Comparison of ENCODE assay signal across 9 cellular contexts in the genomic region with DNA sequence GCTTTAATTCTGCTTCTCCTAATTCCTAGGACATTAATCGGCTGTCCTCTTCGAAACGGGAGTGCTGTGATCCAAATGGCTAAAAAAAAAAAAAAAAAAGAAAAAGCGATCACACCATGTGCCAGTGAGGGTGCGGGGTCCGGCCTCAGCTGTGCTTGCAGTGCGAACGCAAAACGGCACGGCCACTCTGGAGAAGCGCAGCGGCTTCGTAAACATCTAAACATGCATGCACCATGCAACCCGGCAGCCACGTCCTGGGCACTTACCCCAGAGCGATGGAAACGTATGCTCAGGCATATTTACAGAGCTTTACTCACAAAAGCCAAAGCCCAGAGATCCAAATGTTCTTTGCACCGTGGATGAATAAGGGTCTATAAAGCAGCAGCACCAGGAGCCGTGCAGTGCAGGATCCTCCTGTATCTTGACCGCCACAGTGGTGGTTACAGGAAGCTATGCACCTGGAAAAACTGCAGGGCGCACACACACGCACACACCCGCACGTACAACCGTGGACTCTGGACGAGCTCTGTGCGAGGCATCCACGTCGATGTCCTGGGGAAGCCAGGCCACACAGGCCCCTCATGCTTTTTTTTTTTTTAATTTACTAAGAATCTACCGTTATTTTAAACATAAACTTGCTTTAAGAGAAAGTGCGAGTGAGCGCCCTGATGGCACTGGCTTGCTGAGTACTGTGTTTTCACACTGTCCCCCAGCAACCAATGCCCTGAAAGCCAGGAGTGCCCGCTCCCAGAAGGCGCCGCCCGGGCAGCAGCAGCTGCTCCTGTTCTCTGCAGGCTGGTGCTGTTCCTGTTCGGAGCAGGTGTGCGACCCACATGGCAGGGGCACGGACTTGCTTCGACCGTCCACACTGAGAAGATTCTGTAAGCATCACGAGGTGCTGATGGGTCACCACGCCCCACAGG. TPM values are rescaled to one million over a fixed set of nuclear protein-coding genes. Genes with fewer than 3 reads are reported as not detected.
"Had no signal": no experiment of that assay in that cellular context is flagged by ENCODE, and none has a peak within 500 bp of the region (broad histone marks: within the 10 kb centered on the region; RNA-seq: fewer than 3 reads in every experiment).

No MANE protein-coding gene starts in this region.

- H3K4me3 ChIP-seq: left lung had no signal

- H3K36me3 Mint-ChIP-seq: natural killer cell treated with Interleukin-12 subunit alpha and Interleukin-12 subunit beta and Interleukin-15 and Interleukin-18, amount 100 ng/mL, for 72 hours had no signal

- H3K9me3 Mint-ChIP-seq: activated T-helper 17 cell treated with anti-CD3 and anti-CD28 coated beads, Interleukin-2, amount 50 U/mL, for 72 hours; natural killer cell treated with Interleukin-12 subunit alpha and Interleukin-12 subunit beta and Interleukin-15 and Interleukin-18, amount 100 ng/mL, for 72 hours had no signal

- ATAC-seq: activated T-helper 17 cell treated with anti-CD3 and anti-CD28 coated beads, Interleukin-2, amount 50 U/mL, for 72 hours; left lung; natural killer cell treated with Interleukin-12 subunit alpha and Interleukin-12 subunit beta and Interleukin-15 and Interleukin-18, amount 100 ng/mL, for 72 hours; stimulated activated effector memory CD8-positive, alpha-beta T cell treated with anti-CD3 and anti-CD28 coated beads, Interleukin-12 subunit alpha, Interleukin-12 subunit beta, amount 100 ng/mL, for 72 hours had no signal

- H3K27ac ChIP-seq: left lung had no signal

- H3K27me3 ChIP-seq: left lung had no signal

- H3K9me3 ChIP-seq: left lung had no signal

- DNase-seq: activated CD4-positive, CD25-positive, alpha-beta regulatory T cell treated with anti-CD3 and anti-CD28 coated beads, Interleukin-2, amount 50 U/mL, for 72 hours; activated naive CD4-positive, alpha-beta T cell treated with anti-CD3 and anti-CD28 coated beads for 36 hours; islet precursor cell had no signal

- H3K27ac Mint-ChIP-seq: activated naive CD4-positive, alpha-beta T cell treated with anti-CD3 and anti-CD28 coated beads for 36 hours; activated T-helper 17 cell treated with anti-CD3 and anti-CD28 coated beads, Interleukin-2, amount 50 U/mL, for 72 hours; natural killer cell treated with Interleukin-12 subunit alpha and Interleukin-12 subunit beta and Interleukin-15 and Interleukin-18, amount 100 ng/mL, for 72 hours; stimulated activated effector memory CD8-positive, alpha-beta T cell treated with anti-CD3 and anti-CD28 coated beads, Interleukin-12 subunit alpha, Interleukin-12 subunit beta, amount 100 ng/mL, for 72 hours had no signal

- H3K27me3 Mint-ChIP-seq: activated T-helper 17 cell treated with anti-CD3 and anti-CD28 coated beads, Interleukin-2, amount 50 U/mL, for 72 hours; natural killer cell treated with Interleukin-12 subunit alpha and Interleukin-12 subunit beta and Interleukin-15 and Interleukin-18, amount 100 ng/mL, for 72 hours had no signal

- H3K4me1 ChIP-seq: left lung had no signal

- H3K4me3 Mint-ChIP-seq: activated naive CD4-positive, alpha-beta T cell treated with anti-CD3 and anti-CD28 coated beads for 36 hours; activated T-helper 17 cell treated with anti-CD3 and anti-CD28 coated beads, Interleukin-2, amount 50 U/mL, for 72 hours; natural killer cell treated with Interleukin-12 subunit alpha and Interleukin-12 subunit beta and Interleukin-15 and Interleukin-18, amount 100 ng/mL, for 72 hours; stimulated activated effector memory CD8-positive, alpha-beta T cell treated with anti-CD3 and anti-CD28 coated beads, Interleukin-12 subunit alpha, Interleukin-12 subunit beta, amount 100 ng/mL, for 72 hours had no signal

RNA-seq across cellular contexts. Expression of a gene that starts 25.0 kb away (rescaled TPM):
- total RNA-seq: activated CD8-positive, alpha-beta memory T cell treated with anti-CD3 and anti-CD28 coated beads for 36 hours; activated naive CD4-positive, alpha-beta T cell treated with anti-CD3 and anti-CD28 coated beads for 36 hours; natural killer cell treated with Interleukin-12 subunit alpha and Interleukin-12 subunit beta and Interleukin-15 and Interleukin-18, amount 100 ng/mL, for 72 hours; T-helper 1 cell treated with Interleukin-12 subunit alpha and Interleukin-12 subunit beta and Interleukin-4 antibody, amounts not matched to agents 30 ng/mL and 1 ng/mL, for 36 hours had no signal
